Comparison of ENCODE assay signal across 1 cellular context in genomic region chr22:20436309-20437252, GRCh38.
TF ChIP-seq lines count a peak whose summit lies in the region.

No MANE protein-coding gene starts in this region.

TF ChIP-seq in HepG2, 621 proteins besides CTCF, POLR2A, EP300 and RAD21 (continued from another document and continues in another):
- peak; percentile 27; the same call in 1 of the 2 replicates for TF ChIP-seq ZMYM2 (CRISPR knock-in tag; IDR thresholded peaks at IDR 0.05)
- TF ChIP-seq ZNF704 (CRISPR knock-in tag; IDR thresholded peaks at IDR 0.05; ENCODE audit: borderline replicate concordance) = no peak
- TF ChIP-seq ZNF512 (CRISPR knock-in tag; IDR thresholded peaks at IDR 0.05) = no peak
- TF ChIP-seq MAFK (conservative IDR thresholded peaks at IDR 0.05 in 1 of 2, IDR thresholded peaks at IDR 0.05 in 1 of 2; ENCODE audit: low read length in 2 of 2) = no peak
- TF ChIP-seq ZXDC (CRISPR knock-in tag; IDR thresholded peaks at IDR 0.05) = 0 out of 2 replicates have a peak, but pooled peaks have one; percentile 45
- TF ChIP-seq IRF2 (CRISPR knock-in tag; IDR thresholded peaks at IDR 0.05) = no peak
- 0 out of 2 replicates have a peak, but pooled peaks have one; percentile 23 for TF ChIP-seq DMAP1 (CRISPR knock-in tag; IDR thresholded peaks at IDR 0.05)
- TF ChIP-seq TCF7 (IDR thresholded peaks at IDR 0.05; ENCODE audit: low read depth) = no peak
- no peak for TF ChIP-seq ZNF496 (CRISPR knock-in tag; IDR thresholded peaks at IDR 0.05; ENCODE audit: insufficient replicate concordance)
- TF ChIP-seq GZF1 (CRISPR knock-in tag; IDR thresholded peaks at IDR 0.05) = no peak
- no peak for TF ChIP-seq ZNF782 (CRISPR knock-in tag; IDR thresholded peaks at IDR 0.05; ENCODE audit: borderline replicate concordance)
- TF ChIP-seq TERF1 (CRISPR knock-in tag; IDR thresholded peaks at IDR 0.05) = no peak
- TF ChIP-seq RARA (CRISPR knock-in tag; IDR thresholded peaks at IDR 0.05) = no peak; the same call in 1 of the 2 replicates
- TF ChIP-seq ZNF674 (CRISPR knock-in tag; IDR thresholded peaks at IDR 0.05; ENCODE audit: low read depth) = no peak
- no peak for TF ChIP-seq NFE2L1 (CRISPR knock-in tag; IDR thresholded peaks at IDR 0.05; ENCODE audit: borderline replicate concordance)
- TF ChIP-seq HDAC1 (CRISPR knock-in tag; IDR thresholded peaks at IDR 0.05) = peak; percentile 34
- no peak for TF ChIP-seq NR2F6 (IDR thresholded peaks at IDR 0.05)
- TF ChIP-seq NR2F6 (CRISPR knock-in tag; IDR thresholded peaks at IDR 0.05) = peak; percentile 16; the same call in 1 of the 2 replicates
- 0 out of 2 replicates have a peak, but pooled peaks have one; percentile 17 for TF ChIP-seq ARHGAP35 (CRISPR knock-in tag; IDR thresholded peaks at IDR 0.05; ENCODE audit: borderline replicate concordance)
- TF ChIP-seq ERF (CRISPR knock-in tag; IDR thresholded peaks at IDR 0.05) = no peak
- peak; percentile 18 for TF ChIP-seq RBM39 (IDR thresholded peaks at IDR 0.05; ENCODE audit: low read depth, low read length, poor library complexity, severe bottlenecking)
- no peak for TF ChIP-seq PAX8 (CRISPR knock-in tag; IDR thresholded peaks at IDR 0.05; ENCODE audit: borderline replicate concordance)
- TF ChIP-seq YEATS2 (CRISPR knock-in tag; IDR thresholded peaks at IDR 0.05; ENCODE audit: borderline replicate concordance) = no peak
- no peak for TF ChIP-seq CEBPZ (IDR thresholded peaks at IDR 0.05; ENCODE audit: low read length)
- TF ChIP-seq HIVEP1 (CRISPR knock-in tag; IDR thresholded peaks at IDR 0.05) = no peak
- no peak for TF ChIP-seq GABPA (IDR thresholded peaks at IDR 0.05; ENCODE audit: low read depth, low read length)
- no peak for TF ChIP-seq GABPA (CRISPR knock-in tag; IDR thresholded peaks at IDR 0.05; ENCODE audit: low read depth)
- TF ChIP-seq MAZ (IDR thresholded peaks at IDR 0.05; ENCODE audit: borderline replicate concordance, low read depth, low read length) = no peak
- TF ChIP-seq MAZ (CRISPR knock-in tag; IDR thresholded peaks at IDR 0.05; ENCODE audit: low read depth) = no peak
- peak; percentile 60 for TF ChIP-seq ZNF777 (CRISPR knock-in tag; IDR thresholded peaks at IDR 0.05)
- no peak for TF ChIP-seq NR0B2 (CRISPR knock-in tag; IDR thresholded peaks at IDR 0.05)
- TF ChIP-seq ZNF772 (CRISPR knock-in tag; IDR thresholded peaks at IDR 0.05) = peak; percentile 17; the same call in 1 of the 2 replicates
- no peak for TF ChIP-seq ZNF343 (CRISPR knock-in tag; IDR thresholded peaks at IDR 0.05)
- TF ChIP-seq ISL2 (CRISPR knock-in tag; IDR thresholded peaks at IDR 0.05) = no peak
- TF ChIP-seq TRIM24 (CRISPR knock-in tag; IDR thresholded peaks at IDR 0.05) = no peak
- TF ChIP-seq TAF15 (IDR thresholded peaks at IDR 0.05; ENCODE audit: low read depth, low read length, poor library complexity, severe bottlenecking) = no peak
- TF ChIP-seq ZNF17 (CRISPR knock-in tag; IDR thresholded peaks at IDR 0.05) = no peak
- TF ChIP-seq DMTF1 (CRISPR knock-in tag; IDR thresholded peaks at IDR 0.05) = no peak
- no peak for TF ChIP-seq NFAT5 (CRISPR knock-in tag; IDR thresholded peaks at IDR 0.05)
- no peak for TF ChIP-seq RARG (CRISPR knock-in tag; IDR thresholded peaks at IDR 0.05; ENCODE audit: low read depth)
- TF ChIP-seq BATF2 (CRISPR knock-in tag; IDR thresholded peaks at IDR 0.05) = peak; percentile 38; the same call in 1 of the 2 replicates
- no peak for TF ChIP-seq ZNF614 (CRISPR knock-in tag; IDR thresholded peaks at IDR 0.05; ENCODE audit: borderline replicate concordance)
- TF ChIP-seq SALL2 (CRISPR knock-in tag; IDR thresholded peaks at IDR 0.05) = no peak
- no peak for TF ChIP-seq PLRG1 (conservative IDR thresholded peaks at IDR 0.05)
- TF ChIP-seq CBX5 (CRISPR knock-in tag; IDR thresholded peaks at IDR 0.05; ENCODE audit: borderline replicate concordance) = no peak
- TF ChIP-seq TEAD3 (CRISPR knock-in tag; optimal IDR thresholded peaks at IDR 0.05; ENCODE audit: borderline replicate concordance) = peak; percentile 57
- TF ChIP-seq MXD1 (CRISPR knock-in tag; IDR thresholded peaks at IDR 0.05) = no peak
- no peak for TF ChIP-seq NR2F1 (CRISPR knock-in tag; IDR thresholded peaks at IDR 0.05)
